Comparison of ENCODE assay signal across 16 cellular contexts in genomic region chr4:10765386-10765785, GRCh38.
A peak's percentile ranks its signal among the peaks of the same experiment; 100 is the strongest.
DNase-seq lines count a peak whose midpoint lies in the region; ATAC-seq lines count a peak whose summit lies in the region.
"Had no signal": no experiment of that assay in that cellular context is flagged by ENCODE, and none has a peak within 500 bp of the region (broad histone marks: within the 10 kb centered on the region; RNA-seq: fewer than 3 reads in every experiment).

No MANE protein-coding gene starts in this region.

- no peaks in the 10 kb centered on the region for H3K79me2 ChIP-seq in mesendoderm (ENCODE audit: control insufficient read depth, insufficient read depth, low read length)

- H3K4me2 ChIP-seq in mesendoderm (ENCODE audit: low read length): no peak overlapping the region
- H3K4me2 ChIP-seq: A549 had no signal

- no peak overlapping the region for H2BK15ac ChIP-seq in mesendoderm (replicated peaks; ENCODE audit: low read depth)

- WGBS in mesendoderm (ENCODE audit: extremely low coverage, insufficient coverage, low lambda C conversion rate): no CpG with 5 or more reads among the region's 3 CpGs

- no peak overlapping the region for H2BK120ac ChIP-seq in mesendoderm (ENCODE audit: low read depth, low read length)

- no peak overlapping the region for H3K9ac ChIP-seq in mesendoderm (ENCODE audit: low read length)

- peak overlapping the region; percentile 18 for H3K18ac ChIP-seq in mesendoderm (ENCODE audit: low read length)

- H3K4me3 ChIP-seq in mesendoderm (ENCODE audit: low read length): no peak overlapping the region
- H3K4me3 ChIP-seq: A549, GM12878 had no signal

- H3K4ac ChIP-seq in mesendoderm (ENCODE audit: low read depth, low read length): peak overlapping the region; percentile 36

- no peaks in the 10 kb centered on the region for H3K27me3 ChIP-seq in mesendoderm (ENCODE audit: insufficient read depth, low read length, poor library complexity)
- H3K27me3 ChIP-seq: BE2C had no signal

- no peak overlapping the region for H4K5ac ChIP-seq in mesendoderm (ENCODE audit: low read length)

- no peak overlapping the region for H3K27ac ChIP-seq in mesendoderm (ENCODE audit: low read depth, low read length)
- H3K27ac ChIP-seq: A549, C4-2B had no signal

- H4K8ac ChIP-seq in mesendoderm (ENCODE audit: low read depth, low read length): no peak overlapping the region

- H3K23ac ChIP-seq in mesendoderm (ENCODE audit: low read length): no peak overlapping the region

- H3K4me1 ChIP-seq in mesendoderm (ENCODE audit: control insufficient read depth, low read depth, low read length): peaks cover 11% of the 10 kb centered on the region
- H3K4me1 ChIP-seq: A549, BE2C, Caco-2 had no signal

- no peak for ATAC-seq in HG02885 (IDR thresholded peaks at IDR 0.05; ENCODE audit: poor library complexity, unreplicated experiment)
- ATAC-seq in HG03457 (IDR thresholded peaks at IDR 0.05; ENCODE audit: unreplicated experiment): no peak
- ATAC-seq: A549, GM12878 had no signal

- peak; percentile 39 for DNase-seq in COLO829 (ENCODE audit: low spot score)
- DNase-seq in NCI-H146 treated with DMSO at 0.1 percent for 48 hours (lab: John Stamatoyannopoulos, UW; ENCODE audit: unreplicated experiment): peak; percentile 60
- DNase-seq in RPMI7951 (ENCODE audit: low read depth): peak; percentile 10
- no peak for DNase-seq in mesendoderm
- no peak for DNase-seq in activated CD4-positive, alpha-beta T cell treated with anti-CD3 and anti-CD28 coated beads, Interleukin-2, amount 50 U/mL, for 1 hour
- DNase-seq: BE2C; Caco-2; CD4-positive, alpha-beta memory T cell; DMS79; GOT3; H9 had no signal

- H2BK5ac ChIP-seq in mesendoderm (ENCODE audit: low read length): no peak overlapping the region

- no peak overlapping the region for H3K56ac ChIP-seq in mesendoderm (ENCODE audit: low read length)

- no peak overlapping the region for H2AK5ac ChIP-seq in mesendoderm (ENCODE audit: low read length)

- no peaks in the 10 kb centered on the region for H3K36me3 ChIP-seq in mesendoderm (ENCODE audit: control insufficient read depth, insufficient read depth, low read length)
- H3K36me3 ChIP-seq: BE2C had no signal

- H3K79me1 ChIP-seq in mesendoderm (ENCODE audit: low read length): no peaks in the 10 kb centered on the region

Comparison
In these comparisons a context has a peak if more than half of its experiments do, and no peak if none do; other contexts are left out.
1. DNase-seq: peak in COLO829 (single experiment), NCI-H146 treated with DMSO at 0.1 percent for 48 hours (single experiment) and RPMI7951 (single experiment); none in mesendoderm (single experiment) and activated CD4-positive, alpha-beta T cell treated with anti-CD3 and anti-CD28 coated beads, Interleukin-2, amount 50 U/mL, for 1 hour (single experiment).